ENCODE assay signal across 9 cellular contexts in the genomic region with DNA sequence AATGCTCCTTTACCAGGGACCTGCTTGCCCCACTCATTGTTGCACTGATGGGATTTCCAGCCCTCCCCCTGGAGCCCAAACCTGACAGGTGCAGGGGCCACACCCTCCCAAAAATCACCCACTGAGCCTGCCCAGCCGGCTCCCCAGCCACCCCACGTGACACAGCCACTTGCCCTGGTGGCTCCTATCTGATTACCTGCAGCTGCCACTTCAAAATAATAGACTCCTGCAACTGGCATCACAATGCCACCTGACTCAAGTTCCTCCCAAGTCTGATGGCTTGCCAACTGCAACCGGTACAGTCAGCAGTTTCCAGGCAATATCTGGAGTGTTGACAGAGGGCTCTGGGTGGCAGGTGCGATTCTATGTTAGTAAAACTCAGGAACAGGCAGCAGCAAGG.
A peak's percentile ranks its signal among the peaks of the same experiment; 100 is the strongest.
DNase-seq lines count a peak whose midpoint lies in the region; ATAC-seq, FAIRE-seq and TF ChIP-seq lines count a peak whose summit lies in the region.
"Had no signal": no experiment of that assay in that cellular context is flagged by ENCODE, and none has a peak within 500 bp of the region (broad histone marks: within the 10 kb centered on the region; RNA-seq: fewer than 3 reads in every experiment).

No MANE protein-coding gene starts in this region.

- H3K36me3 ChIP-seq in heart left ventricle = no peaks in the 10 kb centered on the region
- H3K36me3 ChIP-seq in right atrium auricular region = no peaks in the 10 kb centered on the region
- no peaks in the 10 kb centered on the region for H3K36me3 ChIP-seq in OCI-LY1 (ENCODE audit: insufficient read depth, low read length)
- no peaks in the 10 kb centered on the region for H3K36me3 ChIP-seq in kidney (ENCODE audit: control insufficient read depth in 1 of 2, insufficient read depth in 2 of 2, low read length in 2 of 2)
- no peaks in the 10 kb centered on the region for H3K36me3 ChIP-seq in GM23248 (ENCODE audit: low read depth)
- H3K36me3 ChIP-seq: adrenal gland had no signal

- CTCF ChIA-PET in activated CD4-positive, alpha-beta memory T cell treated with anti-CD3 and anti-CD28 coated beads, Interleukin-2, amount 10 ng/mL, durations not matched to agents 7 days and 5 days (lab: Charles Lee) = no interaction called here

- H4K20me1 ChIP-seq in OCI-LY1 (ENCODE audit: insufficient read depth, low read length) (no peaks in the 10 kb centered on the region), GM23248 (ENCODE audit: insufficient read depth) (no peaks in the 10 kb centered on the region)

- no peak overlapping the region for H3K9ac ChIP-seq in OCI-LY1 (ENCODE audit: low read length)
- H3K9ac ChIP-seq in kidney (ENCODE audit: low read length in 2 of 2) = no peak overlapping the region
- H3K9ac ChIP-seq in GM23248 = no peak overlapping the region

- H3K27me3 Mint-ChIP-seq in activated CD4-positive, alpha-beta memory T cell treated with anti-CD3 and anti-CD28 coated beads, Interleukin-2, amount 10 ng/mL, durations not matched to agents 7 days and 5 days = peaks cover 13% of the 10 kb centered on the region

- no peak overlapping the region for H3K4me3 Mint-ChIP-seq in activated CD4-positive, alpha-beta memory T cell treated with anti-CD3 and anti-CD28 coated beads, Interleukin-2, amount 10 ng/mL, durations not matched to agents 7 days and 5 days

- H3K4me1 ChIP-seq in heart left ventricle (no peaks in the 10 kb centered on the region), right atrium auricular region (no peaks in the 10 kb centered on the region), OCI-LY1 (ENCODE audit: insufficient read depth, low read length, severe bottlenecking) (peaks cover 10% of the 10 kb centered on the region), kidney (ENCODE audit: control insufficient read depth in 1 of 2, insufficient read depth in 1 of 2, low read depth in 1 of 2, low read length in 2 of 2) (peaks cover 3% of the 10 kb centered on the region in 2 donors), GM23248 (ENCODE audit: insufficient read depth) (peaks cover 7% of the 10 kb centered on the region)
- H3K4me1 ChIP-seq: adrenal gland had no signal

- WGBS in heart left ventricle, 4 donors = 28 to 40% (median 30%) methylated on average over 4 of the region's 4 CpGs
- WGBS in GM23248 (ENCODE audit: low coverage in 1 of 2, low lambda C conversion rate in 2 of 2, missing lambda C conversion rate in 2 of 2), 2 experiments = 41 to 44% methylated on average over 4 of the region's 4 CpGs

- H3K4me3 ChIP-seq in heart left ventricle = no peak overlapping the region
- H3K4me3 ChIP-seq in right atrium auricular region = no peak overlapping the region
- no peak overlapping the region for H3K4me3 ChIP-seq in OCI-LY1 (ENCODE audit: low read depth, low read length, poor library complexity, severe bottlenecking)
- no peak overlapping the region for H3K4me3 ChIP-seq in kidney (ENCODE audit: low read length in 2 of 2)
- no peak overlapping the region for H3K4me3 ChIP-seq in GM23248
- H3K4me3 ChIP-seq: adrenal gland had no signal

- no peaks in the 10 kb centered on the region for H3K36me3 Mint-ChIP-seq in activated CD4-positive, alpha-beta memory T cell treated with anti-CD3 and anti-CD28 coated beads, Interleukin-2, amount 10 ng/mL, durations not matched to agents 7 days and 5 days (ENCODE audit: low read depth)

- DNase-seq in heart left ventricle (peak in 1 of 5 donors; percentile 39), right atrium auricular region (ENCODE audit: low spot score) (no peak), kidney (peak; percentile 88), ureter (ENCODE audit: low spot score) (peak; percentile 87), GM23248 (no peak)
- no peak for DNase-seq in activated naive CD4-positive, alpha-beta T cell (lab: John Stamatoyannopoulos, UW)
- DNase-seq in activated CD4-positive, alpha-beta memory T cell treated with anti-CD3 and anti-CD28 coated beads, Interleukin-2, amount 10 ng/mL, durations not matched to agents 7 days and 5 days = no peak
- DNase-seq: adrenal gland had no signal

- ATAC-seq in heart left ventricle = peak in 3 of 4 donors; percentile 51 to 64 (median 57)

- peaks cover 11% of the 10 kb centered on the region for H3K4me1 Mint-ChIP-seq in activated CD4-positive, alpha-beta memory T cell treated with anti-CD3 and anti-CD28 coated beads, Interleukin-2, amount 10 ng/mL, durations not matched to agents 7 days and 5 days

- H3K4me2 ChIP-seq in OCI-LY1 (ENCODE audit: low read length) (peak overlapping the region; percentile 38; the same call in 1 of the 2 replicates), GM23248 (ENCODE audit: unreplicated experiment) (no peak overlapping the region)

- H3F3A ChIP-seq in OCI-LY1 (ENCODE audit: insufficient read depth, low read length) = no peaks in the 10 kb centered on the region
- H3F3A ChIP-seq in GM23248 (ENCODE audit: insufficient read depth) = 0 out of 2 replicates have a peak, but pooled peaks cover 10% of the 10 kb centered on the region

- H3K27ac Mint-ChIP-seq in activated CD4-positive, alpha-beta memory T cell treated with anti-CD3 and anti-CD28 coated beads, Interleukin-2, amount 10 ng/mL, durations not matched to agents 7 days and 5 days = no peak overlapping the region

- in situ Hi-C loops in GM23248 (cut with MboI) = no loop called here

- FAIRE-seq in kidney (lab: Jason Lieb, UNC) = no peak

- H3K27me3 ChIP-seq in heart left ventricle = peaks cover 0 to 3% (median 0%) of the 10 kb centered on the region in 9 donors
- no peaks in the 10 kb centered on the region for H3K27me3 ChIP-seq in right atrium auricular region
- H3K27me3 ChIP-seq in OCI-LY1 (ENCODE audit: insufficient read depth, low read length) = no peaks in the 10 kb centered on the region
- peaks cover 22% of the 10 kb centered on the region for H3K27me3 ChIP-seq in GM23248 (replicated peaks; ENCODE audit: insufficient read depth)
- H3K27me3 ChIP-seq: adrenal gland had no signal

- H3K79me2 ChIP-seq in OCI-LY1 (ENCODE audit: insufficient read depth, low read length) (no peaks in the 10 kb centered on the region), GM23248 (ENCODE audit: insufficient read depth) (no peaks in the 10 kb centered on the region)

- no peak for TF ChIP-seq POLR2A in heart left ventricle (IDR thresholded peaks at IDR 0.05)

- intact Hi-C loops in heart left ventricle (cut with DNase I) = no loop called here
- intact Hi-C loops in kidney (cut with DNase I) = no loop called here

- H3K27ac ChIP-seq in heart left ventricle (no peak overlapping the region), right atrium auricular region (no peak overlapping the region), OCI-LY1 (ENCODE audit: low read depth, low read length, poor library complexity, severe bottlenecking) (no peak overlapping the region), kidney (ENCODE audit: low read depth in 2 of 2, low read length in 2 of 2) (peak overlapping the region; percentile 5 to 61), GM23248 (no peak overlapping the region)
- H3K27ac ChIP-seq: adrenal gland had no signal

- H3K9me2 ChIP-seq in OCI-LY1 (ENCODE audit: low read depth, low read length) (no peaks in the 10 kb centered on the region), GM23248 (ENCODE audit: insufficient read depth) (no peaks in the 10 kb centered on the region)

- TF ChIP-seq CTCF in heart left ventricle (IDR thresholded peaks at IDR 0.05) (no peak), right atrium auricular region (IDR thresholded peaks at IDR 0.05) (no peak), OCI-LY1 (IDR thresholded peaks at IDR 0.05; ENCODE audit: low read length) (no peak), kidney (IDR thresholded peaks at IDR 0.05; ENCODE audit: borderline replicate concordance, extremely low read depth, insufficient read depth) (no peak)

- H3K9me3 Mint-ChIP-seq in activated CD4-positive, alpha-beta memory T cell treated with anti-CD3 and anti-CD28 coated beads, Interleukin-2, amount 10 ng/mL, durations not matched to agents 7 days and 5 days = no peaks in the 10 kb centered on the region

- POLR2A ChIA-PET in activated CD4-positive, alpha-beta memory T cell treated with anti-CD3 and anti-CD28 coated beads, Interleukin-2, amount 10 ng/mL, durations not matched to agents 7 days and 5 days (lab: Charles Lee) = no interaction called here

- H2AFZ ChIP-seq in OCI-LY1 (ENCODE audit: low read length) (no peak overlapping the region), GM23248 (no peak overlapping the region)

- H3K9me3 ChIP-seq in heart left ventricle (no peaks in the 10 kb centered on the region), right atrium auricular region (no peaks in the 10 kb centered on the region), OCI-LY1 (ENCODE audit: low read length) (no peaks in the 10 kb centered on the region), kidney (ENCODE audit: control insufficient read depth in 1 of 2, low read length in 2 of 2) (no peaks in the 10 kb centered on the region), GM23248 (ENCODE audit: low read depth) (no peaks in the 10 kb centered on the region)
- H3K9me3 ChIP-seq: adrenal gland had no signal

Comparison
In these comparisons a context has a peak if more than half of its experiments do, and no peak if none do; other contexts are left out.
1. DNase-seq: peak in kidney (single experiment) and ureter (single experiment); none in right atrium auricular region (single experiment), activated naive CD4-positive, alpha-beta T cell (0 of 4), activated CD4-positive, alpha-beta memory T cell treated with anti-CD3 and anti-CD28 coated beads, Interleukin-2, amount 10 ng/mL, durations not matched to agents 7 days and 5 days (single experiment) and GM23248 (single experiment).
2. H3K27ac ChIP-seq: peak in kidney (2 of 2); none in heart left ventricle (0 of 12), right atrium auricular region (0 of 2), OCI-LY1 (single experiment) and GM23248 (single experiment).